23 cellular contexts compared by ENCODE assay signal in the genomic region with DNA sequence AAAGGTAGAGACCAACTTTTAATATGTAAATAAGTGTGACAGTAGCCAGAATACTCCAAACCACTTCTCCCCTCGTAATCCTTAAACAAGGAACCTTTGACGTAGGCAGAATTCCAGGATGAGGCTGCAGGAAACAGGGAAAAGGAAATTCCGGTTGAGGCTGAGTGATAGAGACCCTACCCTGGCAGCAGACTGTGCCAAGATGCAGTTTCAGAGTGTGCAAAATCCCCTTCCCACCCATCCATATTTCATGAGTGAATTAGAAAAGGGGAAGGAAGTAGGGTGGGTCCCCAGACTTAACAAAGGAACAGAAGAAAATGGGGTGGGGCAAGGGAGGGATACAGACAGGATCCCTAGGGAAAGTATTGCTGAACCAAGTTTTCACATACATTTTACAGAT.
DNase-seq lines count a peak whose midpoint lies in the region; ATAC-seq and TF ChIP-seq lines count a peak whose summit lies in the region.
"Had no signal": no experiment of that assay in that cellular context is flagged by ENCODE, and none has a peak within 500 bp of the region (broad histone marks: within the 10 kb centered on the region; RNA-seq: fewer than 3 reads in every experiment).

No MANE protein-coding gene starts in this region.

- no peaks in the 10 kb centered on the region for H3K27me3 ChIP-seq in left ventricle myocardium inferior (ENCODE audit: low read depth)
- no peaks in the 10 kb centered on the region for H3K27me3 ChIP-seq in muscle layer of duodenum (ENCODE audit: low read depth, low read length)
- H3K27me3 ChIP-seq in upper lobe of left lung: no peaks in the 10 kb centered on the region
- H3K27me3 ChIP-seq: thyroid gland had no signal

- DNase-seq in coronary artery (ENCODE audit: low spot score) (no peak), left ventricle myocardium inferior (no peak), upper lobe of left lung (no peak), CD1c-positive myeloid dendritic cell (ENCODE audit: extremely low spot score) (no peak)
- no peak for DNase-seq in activated CD8-positive, alpha-beta T cell treated with anti-CD3 and anti-CD28 coated beads for 36 hours
- DNase-seq: activated CD4-positive, alpha-beta memory T cell treated with anti-CD3 and anti-CD28 coated beads, Interleukin-2, amount 10 ng/mL, durations not matched to agents 7 days and 5 days; activated gamma-delta T cell treated with Interleukin-2 at 50 U/mL for 16 hours; amniotic stem cell; CD8-positive, alpha-beta memory T cell; foreskin melanocyte; GDM1; MV-4-11; NCI-H187 treated with DMSO at 0.1 percent for 48 hours; NCI-H774; nephron progenitor cell; SHP77; stimulated activated CD4-positive, alpha-beta T cell treated with anti-CD3 and anti-CD28 coated beads, Interleukin-2, amount 100 ng/mL, for 24 hours; thyroid gland had no signal

- TF ChIP-seq POLR2A in upper lobe of left lung (IDR thresholded peaks at IDR 0.05): no peak

- H3K9me3 Mint-ChIP-seq in activated CD8-positive, alpha-beta T cell treated with anti-CD3 and anti-CD28 coated beads for 36 hours: no peaks in the 10 kb centered on the region
- H3K9me3 Mint-ChIP-seq: activated CD4-positive, alpha-beta memory T cell treated with anti-CD3 and anti-CD28 coated beads, Interleukin-2, amount 10 ng/mL, durations not matched to agents 7 days and 5 days; nephron progenitor cell; stimulated activated effector memory CD8-positive, alpha-beta T cell treated with anti-CD3 and anti-CD28 coated beads, Interleukin-12 subunit alpha, Interleukin-12 subunit beta, amount 100 ng/mL, for 72 hours had no signal

- H3K27ac Mint-ChIP-seq in activated CD8-positive, alpha-beta T cell treated with anti-CD3 and anti-CD28 coated beads for 36 hours: no peak overlapping the region
- H3K27ac Mint-ChIP-seq: activated CD4-positive, alpha-beta memory T cell treated with anti-CD3 and anti-CD28 coated beads, Interleukin-2, amount 10 ng/mL, durations not matched to agents 7 days and 5 days; CD8-positive, alpha-beta memory T cell; nephron progenitor cell; stimulated activated effector memory CD8-positive, alpha-beta T cell treated with anti-CD3 and anti-CD28 coated beads, Interleukin-12 subunit alpha, Interleukin-12 subunit beta, amount 100 ng/mL, for 72 hours had no signal

- no peaks in the 10 kb centered on the region for H3K9me3 ChIP-seq in left ventricle myocardium inferior (replicated peaks)
- H3K9me3 ChIP-seq in muscle layer of duodenum (ENCODE audit: control insufficient read depth in 1 of 2, low read length in 2 of 2): no peaks in the 10 kb centered on the region
- H3K9me3 ChIP-seq in upper lobe of left lung: no peaks in the 10 kb centered on the region
- H3K9me3 ChIP-seq: thyroid gland had no signal

- H3K36me3 Mint-ChIP-seq in activated CD8-positive, alpha-beta T cell treated with anti-CD3 and anti-CD28 coated beads for 36 hours (ENCODE audit: low read depth): no peaks in the 10 kb centered on the region
- H3K36me3 Mint-ChIP-seq: CD8-positive, alpha-beta memory T cell; stimulated activated effector memory CD8-positive, alpha-beta T cell treated with anti-CD3 and anti-CD28 coated beads, Interleukin-12 subunit alpha, Interleukin-12 subunit beta, amount 100 ng/mL, for 72 hours had no signal

- ATAC-seq in upper lobe of left lung (ENCODE audit: low FRiP score in 2 of 2) (no peak), HG03196 (IDR thresholded peaks at IDR 0.05; ENCODE audit: unreplicated experiment) (no peak), HG02840 (IDR thresholded peaks at IDR 0.05; ENCODE audit: low FRiP score, unreplicated experiment) (no peak)
- ATAC-seq in activated CD8-positive, alpha-beta T cell treated with anti-CD3 and anti-CD28 coated beads for 36 hours: no peak
- ATAC-seq: stimulated activated effector memory CD8-positive, alpha-beta T cell treated with anti-CD3 and anti-CD28 coated beads, Interleukin-12 subunit alpha, Interleukin-12 subunit beta, amount 100 ng/mL, for 72 hours had no signal

- CTCF ChIA-PET in activated CD8-positive, alpha-beta T cell treated with anti-CD3 and anti-CD28 coated beads for 36 hours (lab: Charles Lee): no interaction called here

- peaks cover 82% of the 10 kb centered on the region for H3K4me1 ChIP-seq in left ventricle myocardium inferior
- H3K4me1 ChIP-seq in muscle layer of duodenum (ENCODE audit: control insufficient read depth in 1 of 2, insufficient read depth in 2 of 2, low read length in 2 of 2): no peaks in the 10 kb centered on the region
- H3K4me1 ChIP-seq in upper lobe of left lung: peaks cover 23 to 38% (median 31%) of the 10 kb centered on the region in 4 donors
- H3K4me1 ChIP-seq: thyroid gland had no signal

- peaks cover 7% of the 10 kb centered on the region for H3K27me3 Mint-ChIP-seq in activated CD8-positive, alpha-beta T cell treated with anti-CD3 and anti-CD28 coated beads for 36 hours

- POLR2A ChIA-PET in activated CD8-positive, alpha-beta T cell treated with anti-CD3 and anti-CD28 coated beads for 36 hours (lab: Charles Lee): no interaction called here

- no peak overlapping the region for H3K4me3 Mint-ChIP-seq in activated CD8-positive, alpha-beta T cell treated with anti-CD3 and anti-CD28 coated beads for 36 hours
- H3K4me3 Mint-ChIP-seq: activated CD4-positive, alpha-beta memory T cell treated with anti-CD3 and anti-CD28 coated beads, Interleukin-2, amount 10 ng/mL, durations not matched to agents 7 days and 5 days; CD8-positive, alpha-beta memory T cell; nephron progenitor cell; stimulated activated effector memory CD8-positive, alpha-beta T cell treated with anti-CD3 and anti-CD28 coated beads, Interleukin-12 subunit alpha, Interleukin-12 subunit beta, amount 100 ng/mL, for 72 hours had no signal

- H3K36me3 ChIP-seq in left ventricle myocardium inferior: no peaks in the 10 kb centered on the region
- no peaks in the 10 kb centered on the region for H3K36me3 ChIP-seq in muscle layer of duodenum (ENCODE audit: control insufficient read depth in 1 of 2, insufficient read depth in 2 of 2, low read length in 2 of 2)
- no peaks in the 10 kb centered on the region for H3K36me3 ChIP-seq in upper lobe of left lung
- H3K36me3 ChIP-seq: thyroid gland had no signal

- intact Hi-C loops in left ventricle myocardium inferior (cut with micrococcal nuclease): no loop called here
- intact Hi-C loops in activated CD8-positive, alpha-beta T cell treated with anti-CD3 and anti-CD28 coated beads for 36 hours (cut with micrococcal nuclease): no loop called here

- TF ChIP-seq CTCF in coronary artery (IDR thresholded peaks at IDR 0.05): no peak
- no peak for TF ChIP-seq CTCF in left ventricle myocardium inferior (IDR thresholded peaks at IDR 0.05; ENCODE audit: borderline replicate concordance)
- no peak for TF ChIP-seq CTCF in upper lobe of left lung (IDR thresholded peaks at IDR 0.05)
- no peak for TF ChIP-seq CTCF in activated CD8-positive, alpha-beta T cell treated with anti-CD3 and anti-CD28 coated beads for 36 hours (IDR thresholded peaks at IDR 0.05)

- TF ChIP-seq EP300 in upper lobe of left lung (IDR thresholded peaks at IDR 0.05): peak in 2 of 4 donors; percentile 69 to 78

- H3K27ac ChIP-seq in coronary artery: peak overlapping the region; percentile 52 to 83
- H3K27ac ChIP-seq in left ventricle myocardium inferior (replicated peaks): peak overlapping the region; percentile 90
- peak overlapping the region; percentile 32 for H3K27ac ChIP-seq in muscle layer of duodenum (ENCODE audit: low read length)
- peak overlapping the region; percentile 64 to 83 (median 70) for H3K27ac ChIP-seq in upper lobe of left lung
- H3K27ac ChIP-seq: KMS-11 had no signal

- H3K4me3 ChIP-seq in coronary artery (peak overlapping the region; percentile 44), left ventricle myocardium inferior (peak overlapping the region; percentile 66), muscle layer of duodenum (ENCODE audit: low read depth in 1 of 2, low read length in 2 of 2) (no peak overlapping the region), upper lobe of left lung (no peak overlapping the region)
- H3K4me3 ChIP-seq: thyroid gland had no signal

- WGBS in upper lobe of left lung, 2 donors: 30 to 38% methylated on average over 3 of the region's 3 CpGs

- no peaks in the 10 kb centered on the region for H3K4me1 Mint-ChIP-seq in activated CD8-positive, alpha-beta T cell treated with anti-CD3 and anti-CD28 coated beads for 36 hours (ENCODE audit: low read depth)
- H3K4me1 Mint-ChIP-seq: activated CD4-positive, alpha-beta memory T cell treated with anti-CD3 and anti-CD28 coated beads, Interleukin-2, amount 10 ng/mL, durations not matched to agents 7 days and 5 days; CD8-positive, alpha-beta memory T cell; stimulated activated effector memory CD8-positive, alpha-beta T cell treated with anti-CD3 and anti-CD28 coated beads, Interleukin-12 subunit alpha, Interleukin-12 subunit beta, amount 100 ng/mL, for 72 hours had no signal

Comparison
In these comparisons a context has a peak if more than half of its experiments do, and no peak if none do; other contexts are left out.
1. H3K27ac ChIP-seq: peak in every context shown above with its lines; median percentile 90 in left ventricle myocardium inferior; 70 in upper lobe of left lung; 68 in coronary artery; 32 in muscle layer of duodenum.
2. H3K4me3 ChIP-seq: peak in coronary artery (single experiment) and left ventricle myocardium inferior (single experiment); none in muscle layer of duodenum (0 of 2) and upper lobe of left lung (0 of 4).